Comparison of ENCODE assay signal across 9 cellular contexts in genomic region chr2:120344214-120344990, GRCh38. TPM values are rescaled to one million over a fixed set of nuclear protein-coding genes. Genes with fewer than 3 reads are reported as not detected.
DNase-seq lines count a peak whose midpoint lies in the region; FAIRE-seq and TF ChIP-seq lines count a peak whose summit lies in the region.
"Had no signal": no experiment of that assay in that cellular context is flagged by ENCODE, and none has a peak within 500 bp of the region (broad histone marks: within the 10 kb centered on the region; RNA-seq: fewer than 3 reads in every experiment).

No MANE protein-coding gene starts in this region.

- FAIRE-seq in D721Med (lab: Jason Lieb, UNC): no peak

- H3K27me3 ChIP-seq in CD4-positive, alpha-beta memory T cell (ENCODE audit: insufficient read depth, low read length): peaks cover 27% of the 10 kb centered on the region

- no peak overlapping the region for H3K27ac Mint-ChIP-seq in CD4-positive, alpha-beta memory T cell

- no peak overlapping the region for H3K27ac ChIP-seq in CD4-positive, alpha-beta memory T cell (ENCODE audit: low read depth, low read length)

- peaks cover 29% of the 10 kb centered on the region for H3K4me1 ChIP-seq in CD4-positive, alpha-beta memory T cell (ENCODE audit: insufficient read depth, low read length)

- CTCF ChIA-PET in CD4-positive, alpha-beta memory T cell (lab: Charles Lee; ENCODE audit: partially characterized antibody): interaction anchor here (1.4 to 1.7 kb wide), 2 partner anchors 331 to 338 kb away, joined by 4 to 7 read pairs; no protein-coding TSS in a partner anchor

- H3K4me3 ChIP-seq in retinal pigment epithelial cell (ENCODE audit: low read length): peak overlapping the region; percentile 34
- H3K4me3 ChIP-seq in CD4-positive, alpha-beta memory T cell (ENCODE audit: low read length in 2 of 2): peak overlapping the region in 1 of 2 donors; percentile 24

- no peaks in the 10 kb centered on the region for H3K9me3 ChIP-seq in CD4-positive, alpha-beta memory T cell (ENCODE audit: control insufficient read depth in 1 of 2, low read length in 2 of 2)

- H3K4me1 Mint-ChIP-seq in CD4-positive, alpha-beta memory T cell: peaks cover 8 to 27% (median 22%) of the 10 kb centered on the region in 4 donors

- no peaks in the 10 kb centered on the region for H3K36me3 Mint-ChIP-seq in CD4-positive, alpha-beta memory T cell

- peak; percentile 50 for DNase-seq in GM20000 (ENCODE audit: low spot score)
- DNase-seq in RPMI8226: peak; percentile 53
- peak; percentile 39 for DNase-seq in globus pallidus (ENCODE audit: low spot score)
- DNase-seq in retinal pigment epithelial cell (ENCODE audit: low read depth): no peak
- DNase-seq in UCSD-AML1 (lab: John Stamatoyannopoulos, UW; ENCODE audit: unreplicated experiment): no peak
- no peak for DNase-seq in CD4-positive, alpha-beta memory T cell
- no peak for DNase-seq in D721Med (ENCODE audit: insufficient read length, low spot score)
- no peak for DNase-seq in NCI-H187 treated with DMSO at 0.1 percent for 48 hours (lab: John Stamatoyannopoulos, UW)

- TF ChIP-seq CTCF in GM20000 (IDR thresholded peaks at IDR 0.05; ENCODE audit: extremely low read depth, missing control alignments) (no peak), retinal pigment epithelial cell (conservative IDR thresholded peaks at IDR 0.05; ENCODE audit: low read depth, low read length) (no peak), D721Med (IDR thresholded peaks at IDR 0.05; ENCODE audit: insufficient read depth, missing control alignments) (no peak)

- POLR2A ChIA-PET in CD4-positive, alpha-beta memory T cell (lab: Charles Lee; ENCODE audit: partially characterized antibody): interaction anchor here (0.7 kb wide), 1 partner anchor 8 kb away, joined by 3 read pairs; no protein-coding TSS in a partner anchor

- peaks cover 39 to 44% of the 10 kb centered on the region in 2 donors for H3K27me3 Mint-ChIP-seq in CD4-positive, alpha-beta memory T cell

- intact Hi-C loops in CD4-positive, alpha-beta memory T cell (cut with micrococcal nuclease): no loop called here

- H3K4me3 Mint-ChIP-seq in CD4-positive, alpha-beta memory T cell: peak overlapping the region in 2 of 8 donors; percentile 16 to 25

- no peaks in the 10 kb centered on the region for H3K36me3 ChIP-seq in CD4-positive, alpha-beta memory T cell (ENCODE audit: insufficient read depth, low read length)

- peaks cover 0 to 2% (median 0%) of the 10 kb centered on the region in 8 donors for H3K9me3 Mint-ChIP-seq in CD4-positive, alpha-beta memory T cell

RNA-seq across cellular contexts. Expression of gene INHBB, which starts 1.5 kb away (rescaled TPM):
- not detected for total RNA-seq in CD4-positive, alpha-beta memory T cell
- polyA plus RNA-seq in CD4-positive, alpha-beta memory T cell: not detected
- total RNA-seq: SK-MEL-5 had no signal

Comparison
In these comparisons a context has a peak if more than half of its experiments do, and no peak if none do; other contexts are left out.
1. DNase-seq: peak in GM20000 (single experiment), RPMI8226 (single experiment) and globus pallidus (single experiment); none in retinal pigment epithelial cell (single experiment), UCSD-AML1 (single experiment), CD4-positive, alpha-beta memory T cell (0 of 5), D721Med (single experiment) and NCI-H187 treated with DMSO at 0.1 percent for 48 hours (single experiment).